ENCODE assay signal across 29 cellular contexts in genomic region chr19:13083627-13084026, GRCh38. TPM values are rescaled to one million over a fixed set of nuclear protein-coding genes. Genes with fewer than 3 reads are reported as not detected.
DNase-seq lines count a peak whose midpoint lies in the region; ATAC-seq, FAIRE-seq and TF ChIP-seq lines count a peak whose summit lies in the region.
"Had no signal": no experiment of that assay in that cellular context is flagged by ENCODE, and none has a peak within 500 bp of the region (broad histone marks: within the 10 kb centered on the region; RNA-seq: fewer than 3 reads in every experiment).

No MANE protein-coding gene starts in this region.

- ATAC-seq in Right ventricle myocardium superior (ENCODE audit: poor library complexity) (no peak), left cardiac atrium (no peak), HG03442 (IDR thresholded peaks at IDR 0.05; ENCODE audit: unreplicated experiment) (no peak)
- no peak for ATAC-seq in activated T-helper 17 cell treated with anti-CD3 and anti-CD28 coated beads, Interleukin-2, amount 50 U/mL, for 72 hours (replicated peaks)
- ATAC-seq: left colon; naive thymus-derived CD8-positive, alpha-beta T cell; stimulated activated naive CD8-positive, alpha-beta T cell treated with anti-CD3 and anti-CD28 coated beads, Interleukin-15, amount 100 ng/mL, for 72 hours; T-cell; upper lobe of right lung had no signal

- H3K9me3 Mint-ChIP-seq in activated T-helper 17 cell treated with anti-CD3 and anti-CD28 coated beads, Interleukin-2, amount 50 U/mL, for 72 hours = no peaks in the 10 kb centered on the region
- H3K9me3 Mint-ChIP-seq: activated CD4-positive, alpha-beta T cell treated with anti-CD3 and anti-CD28 coated beads, Interleukin-2, amount 10 ng/mL, durations not matched to agents 7 days and 5 days; naive thymus-derived CD8-positive, alpha-beta T cell; stimulated activated naive CD8-positive, alpha-beta T cell treated with anti-CD3 and anti-CD28 coated beads, Interleukin-15, amount 100 ng/mL, for 72 hours; T-cell had no signal

- H3K27ac ChIP-seq in ascending aorta (peak overlapping the region; percentile 67 to 94), layer of hippocampus (ENCODE audit: low read depth, low read length) (peak overlapping the region; percentile 85), tibial artery (peak overlapping the region; percentile 83 to 94)
- H3K27ac ChIP-seq: BLaER1, parathyroid adenoma, upper lobe of right lung had no signal

- H3K4me1 ChIP-seq in ascending aorta (peaks cover 21 to 42% of the 10 kb centered on the region in 2 donors), tibial artery (peaks cover 9 to 83% (median 52%) of the 10 kb centered on the region in 4 donors)
- H3K4me1 ChIP-seq: parathyroid adenoma had no signal

- H3K9me3 ChIP-seq in ascending aorta = no peaks in the 10 kb centered on the region
- H3K9me3 ChIP-seq in tibial artery = no peaks in the 10 kb centered on the region
- H3K9me3 ChIP-seq: BLaER1, upper lobe of right lung had no signal

- TF ChIP-seq CTCF in ascending aorta (IDR thresholded peaks at IDR 0.05) = no peak
- no peak for TF ChIP-seq CTCF in tibial artery (IDR thresholded peaks at IDR 0.05)

- no peaks in the 10 kb centered on the region for H3K4me1 Mint-ChIP-seq in activated T-helper 17 cell treated with anti-CD3 and anti-CD28 coated beads, Interleukin-2, amount 50 U/mL, for 72 hours
- H3K4me1 Mint-ChIP-seq: activated CD4-positive, alpha-beta T cell treated with anti-CD3 and anti-CD28 coated beads, Interleukin-2, amount 10 ng/mL, durations not matched to agents 7 days and 5 days had no signal

- H3K36me3 ChIP-seq in ascending aorta = peaks cover 17 to 21% of the 10 kb centered on the region in 2 donors
- peaks cover 10 to 76% (median 11%) of the 10 kb centered on the region in 3 donors for H3K36me3 ChIP-seq in tibial artery

- FAIRE-seq in urothelium cell line (lab: Jason Lieb, UNC) = no peak
- FAIRE-seq: A204.1, frontal cortex had no signal

- H3K36me3 Mint-ChIP-seq in activated T-helper 17 cell treated with anti-CD3 and anti-CD28 coated beads, Interleukin-2, amount 50 U/mL, for 72 hours (ENCODE audit: low read depth) = no peaks in the 10 kb centered on the region
- H3K36me3 Mint-ChIP-seq: T-cell had no signal

- H3K27me3 ChIP-seq in ascending aorta = no peaks in the 10 kb centered on the region
- no peaks in the 10 kb centered on the region for H3K27me3 ChIP-seq in layer of hippocampus (ENCODE audit: control insufficient read depth, insufficient read depth, low read length)
- H3K27me3 ChIP-seq in tibial artery = no peaks in the 10 kb centered on the region
- H3K27me3 ChIP-seq: BLaER1, upper lobe of right lung had no signal

- no peaks in the 10 kb centered on the region for H3K27me3 Mint-ChIP-seq in activated T-helper 17 cell treated with anti-CD3 and anti-CD28 coated beads, Interleukin-2, amount 50 U/mL, for 72 hours
- H3K27me3 Mint-ChIP-seq: naive thymus-derived CD8-positive, alpha-beta T cell; stimulated activated naive CD8-positive, alpha-beta T cell treated with anti-CD3 and anti-CD28 coated beads, Interleukin-15, amount 100 ng/mL, for 72 hours had no signal

- no peak overlapping the region for H3K4me3 ChIP-seq in ascending aorta
- no peak overlapping the region for H3K4me3 ChIP-seq in tibial artery
- H3K4me3 ChIP-seq: BLaER1, smooth muscle cell, upper lobe of right lung had no signal

- H3K27ac Mint-ChIP-seq in activated T-helper 17 cell treated with anti-CD3 and anti-CD28 coated beads, Interleukin-2, amount 50 U/mL, for 72 hours = no peak overlapping the region
- H3K27ac Mint-ChIP-seq: stimulated activated naive CD8-positive, alpha-beta T cell treated with anti-CD3 and anti-CD28 coated beads, Interleukin-15, amount 100 ng/mL, for 72 hours; T-cell had no signal

- intact Hi-C loops in Right ventricle myocardium superior (cut with DNase I) (no loop called here), left cardiac atrium (cut with DNase I) (no loop called here), ascending aorta (cut with DNase I) (no loop called here), tibial artery (cut with DNase I; ENCODE audit: low total_unique reads) (loop anchor here (5.0 kb wide), 1 partner anchor 91 kb away; no protein-coding TSS in a partner anchor)

- DNase-seq in Right ventricle myocardium superior = peak; percentile 28
- no peak for DNase-seq in left cardiac atrium
- no peak for DNase-seq in ascending aorta (ENCODE audit: low spot score in 2 of 2)
- peak in 1 of 2 donors; percentile 17 for DNase-seq in tibial artery
- no peak for DNase-seq in urothelium cell line (ENCODE audit: low spot score)
- DNase-seq: activated CD4-positive, alpha-beta T cell treated with anti-CD3 and anti-CD28 coated beads, Interleukin-2, amount 10 ng/mL, durations not matched to agents 7 days and 5 days; activated CD8-positive, alpha-beta memory T cell treated with anti-CD3 and anti-CD28 coated beads, Interleukin-2, amount 50 U/mL, for 4 hours; activated effector memory CD4-positive, alpha-beta T cell treated with anti-CD3 and anti-CD28 coated beads, Interleukin-2, amount 50 U/mL, for 16 hours; central memory CD4-positive, alpha-beta T cell; effector CD4-positive, alpha-beta T cell; erythroblast; Kasumi-1; left colon; naive thymus-derived CD8-positive, alpha-beta T cell; NCI-H1048; NCI-H2081; SHP77 treated with DMSO at 0.1 percent for 48 hours; stimulated activated CD4-positive, alpha-beta T cell treated with anti-CD3 and anti-CD28 coated beads, Interleukin-4, amount 100 ng/mL, for 1 hour; stimulated activated naive CD8-positive, alpha-beta T cell treated with anti-CD3 and anti-CD28 coated beads, Interleukin-15, amount 100 ng/mL, for 72 hours; T-cell; upper lobe of right lung had no signal

- H3K4me3 Mint-ChIP-seq in activated T-helper 17 cell treated with anti-CD3 and anti-CD28 coated beads, Interleukin-2, amount 50 U/mL, for 72 hours = no peak overlapping the region
- H3K4me3 Mint-ChIP-seq: activated CD4-positive, alpha-beta T cell treated with anti-CD3 and anti-CD28 coated beads, Interleukin-2, amount 10 ng/mL, durations not matched to agents 7 days and 5 days; naive thymus-derived CD8-positive, alpha-beta T cell; stimulated activated naive CD8-positive, alpha-beta T cell treated with anti-CD3 and anti-CD28 coated beads, Interleukin-15, amount 100 ng/mL, for 72 hours; T-cell had no signal

RNA-seq across cellular contexts. Expression of gene LYL1, which starts 19.0 kb away (rescaled TPM):
- total RNA-seq in Right ventricle myocardium superior (7.2 TPM), left cardiac atrium (1 to 10 TPM; 7.5 to 9.0 TPM), ascending aorta (46.7 TPM)
- 1 to 10 TPM; 1.1 to 1.6 TPM for total RNA-seq in activated T-helper 17 cell treated with anti-CD3 and anti-CD28 coated beads, Interleukin-2, amount 50 U/mL, for 72 hours

RNA-seq across cellular contexts. Expression of gene TRMT1, which starts 32.9 kb away (rescaled TPM):
- total RNA-seq in Right ventricle myocardium superior (18.4 TPM), left cardiac atrium (10 to 100 TPM; 18.4 to 20.9 TPM), ascending aorta (17.3 TPM)
- total RNA-seq in activated T-helper 17 cell treated with anti-CD3 and anti-CD28 coated beads, Interleukin-2, amount 50 U/mL, for 72 hours = 10 to 100 TPM; 66.4 to 83.2 TPM

RNA-seq across cellular contexts. Expression of gene NACC1, which starts 34.4 kb away (rescaled TPM):
- total RNA-seq in Right ventricle myocardium superior (44.6 TPM), left cardiac atrium (10 to 100 TPM; 34.9 to 47.8 TPM), ascending aorta (35.5 TPM)
- 10 to 100 TPM; 70.8 to 80.6 TPM for total RNA-seq in activated T-helper 17 cell treated with anti-CD3 and anti-CD28 coated beads, Interleukin-2, amount 50 U/mL, for 72 hours
